In genomic region chr17:60169921-60170817, GRCh38 we compare ENCODE assay signal across 8 cellular contexts. TPM values are rescaled to one million over a fixed set of nuclear protein-coding genes. Genes with fewer than 3 reads are reported as not detected.
DNase-seq lines count a peak whose midpoint lies in the region; ATAC-seq and TF ChIP-seq lines count a peak whose summit lies in the region.

No MANE protein-coding gene starts in this region.

- no peaks in the 10 kb centered on the region for H3K9me3 Mint-ChIP-seq in T-helper 2 cell treated with Interferon-gamma antibody and Interleukin-4, amounts not matched to agents 5 μg/mL and 100 μg/mL, for 36 hours

- peak; percentile 12 for TF ChIP-seq CTCF in left ventricle myocardium inferior (IDR thresholded peaks at IDR 0.05; ENCODE audit: borderline replicate concordance)

- no peaks in the 10 kb centered on the region for H3K27me3 Mint-ChIP-seq in T-helper 2 cell treated with Interferon-gamma antibody and Interleukin-4, amounts not matched to agents 5 μg/mL and 100 μg/mL, for 36 hours (ENCODE audit: low read depth)

- H3K36me3 Mint-ChIP-seq in T-helper 2 cell treated with Interferon-gamma antibody and Interleukin-4, amounts not matched to agents 5 μg/mL and 100 μg/mL, for 36 hours (ENCODE audit: low read depth): no peaks in the 10 kb centered on the region

- H3K4me1 ChIP-seq in left ventricle myocardium inferior: peaks cover 59% of the 10 kb centered on the region

- no peaks in the 10 kb centered on the region for H3K9me3 ChIP-seq in left ventricle myocardium inferior (replicated peaks)

- intact Hi-C loops in left ventricle myocardium inferior (cut with micrococcal nuclease): no loop called here

- no peak for ATAC-seq in GM19035 (IDR thresholded peaks at IDR 0.05; ENCODE audit: unreplicated experiment)
- ATAC-seq in GM19395 (IDR thresholded peaks at IDR 0.05; ENCODE audit: unreplicated experiment): no peak

- H3K4me3 ChIP-seq in left ventricle myocardium inferior: no peak overlapping the region

- peak overlapping the region; percentile 86 for H3K27ac Mint-ChIP-seq in T-helper 2 cell treated with Interferon-gamma antibody and Interleukin-4, amounts not matched to agents 5 μg/mL and 100 μg/mL, for 36 hours

- H3K27me3 ChIP-seq in left ventricle myocardium inferior (ENCODE audit: low read depth): no peaks in the 10 kb centered on the region

- no peaks in the 10 kb centered on the region for H3K36me3 ChIP-seq in left ventricle myocardium inferior

- peak overlapping the region; percentile 74 for H3K27ac ChIP-seq in left ventricle myocardium inferior (replicated peaks)

- DNase-seq in activated CD8-positive, alpha-beta memory T cell treated with anti-CD3 and anti-CD28 coated beads, Interleukin-2, amount 50 U/mL, for 48 hours: peak; percentile 36
- no peak for DNase-seq in activated CD8-positive, alpha-beta memory T cell treated with anti-CD3 and anti-CD28 coated beads, Interleukin-2, amount 50 U/mL, for 4 hours
- DNase-seq in T-helper 2 cell treated with Interferon-gamma antibody and Interleukin-4, amounts not matched to agents 5 μg/mL and 100 μg/mL, for 36 hours (ENCODE audit: low spot score): no peak
- DNase-seq in left ventricle myocardium inferior (peak; percentile 67), superior temporal gyrus (ENCODE audit: extremely low spot score) (peak; percentile 33)
- DNase-seq in activated T-cell treated with anti-CD3 and anti-CD28 coated beads, Interleukin-2, amount 50 U/mL, for 1 hour: no peak

- H3K4me1 Mint-ChIP-seq in T-helper 2 cell treated with Interferon-gamma antibody and Interleukin-4, amounts not matched to agents 5 μg/mL and 100 μg/mL, for 36 hours (ENCODE audit: low read depth): peaks cover 18% of the 10 kb centered on the region

- H3K4me3 Mint-ChIP-seq in T-helper 2 cell treated with Interferon-gamma antibody and Interleukin-4, amounts not matched to agents 5 μg/mL and 100 μg/mL, for 36 hours: peak overlapping the region; percentile 25

RNA-seq across cellular contexts. Expression of gene CA4, which starts 20.4 kb away (rescaled TPM):
- 12.9 TPM for total RNA-seq in left ventricle myocardium inferior

Comparison
In these comparisons a context has a peak if more than half of its experiments do, and no peak if none do; other contexts are left out.
1. DNase-seq: peak in activated CD8-positive, alpha-beta memory T cell treated with anti-CD3 and anti-CD28 coated beads, Interleukin-2, amount 50 U/mL, for 48 hours (single experiment), left ventricle myocardium inferior (single experiment) and superior temporal gyrus (single experiment); none in activated CD8-positive, alpha-beta memory T cell treated with anti-CD3 and anti-CD28 coated beads, Interleukin-2, amount 50 U/mL, for 4 hours (single experiment), T-helper 2 cell treated with Interferon-gamma antibody and Interleukin-4, amounts not matched to agents 5 μg/mL and 100 μg/mL, for 36 hours (single experiment) and activated T-cell treated with anti-CD3 and anti-CD28 coated beads, Interleukin-2, amount 50 U/mL, for 1 hour (single experiment).